Comparison of ENCODE assay signal across 8 cellular contexts in genomic region chr5:56327810-56328209, GRCh38.
DNase-seq lines count a peak whose midpoint lies in the region; ATAC-seq and TF ChIP-seq lines count a peak whose summit lies in the region.

No MANE protein-coding gene starts in this region.

- intact Hi-C loops in adrenal gland (cut with DNase I) = no loop called here
- intact Hi-C loops in right lobe of liver (cut with DNase I) = no loop called here

- TF ChIP-seq CTCF in adrenal gland (IDR thresholded peaks at IDR 0.05) (no peak), right lobe of liver (IDR thresholded peaks at IDR 0.05) (no peak)

- H3K36me3 ChIP-seq in adrenal gland (replicated peaks in 1 of 2) (no peaks in the 10 kb centered on the region), right lobe of liver (no peaks in the 10 kb centered on the region)

- H3K4me1 ChIP-seq in adrenal gland (replicated peaks in 1 of 2) (no peaks in the 10 kb centered on the region), right lobe of liver (no peaks in the 10 kb centered on the region)

- ATAC-seq in GM19463 (IDR thresholded peaks at IDR 0.05; ENCODE audit: unreplicated experiment) = peak; percentile 49
- peak; percentile 83 to 89 for ATAC-seq in activated naive CD4-positive, alpha-beta T cell treated with anti-CD3 and anti-CD28 coated beads, Interleukin-2, amount 50 U/mL, for 72 hours
- ATAC-seq in right lobe of liver = no peak

- H3K4me3 Mint-ChIP-seq in IgD-negative memory B cell = peak overlapping the region in 2 of 4 donors; percentile 50 to 85

- H3K4me3 ChIP-seq in adrenal gland (no peak overlapping the region), right lobe of liver (no peak overlapping the region)

- H3K27ac Mint-ChIP-seq in IgD-negative memory B cell = peak overlapping the region; percentile 68 to 95 (median 87)
- H3K27ac Mint-ChIP-seq in activated naive CD4-positive, alpha-beta T cell treated with anti-CD3 and anti-CD28 coated beads, Interleukin-2, amount 50 U/mL, for 72 hours = peak overlapping the region; percentile 96 to 98

- H3K27ac ChIP-seq in adrenal gland (no peak overlapping the region), right lobe of liver (no peak overlapping the region)

- H3K9me3 Mint-ChIP-seq in IgD-negative memory B cell = no peaks in the 10 kb centered on the region
- peaks cover 3 to 8% of the 10 kb centered on the region in 2 donors for H3K9me3 Mint-ChIP-seq in activated naive CD4-positive, alpha-beta T cell treated with anti-CD3 and anti-CD28 coated beads, Interleukin-2, amount 50 U/mL, for 72 hours

- H3K27me3 Mint-ChIP-seq in IgD-negative memory B cell = no peaks in the 10 kb centered on the region

- DNase-seq in activated naive CD4-positive, alpha-beta T cell treated with anti-CD3 and anti-CD28 coated beads, Interleukin-2, amount 50 U/mL, for 72 hours (ENCODE audit: low spot score in 2 of 2) = peak; percentile 73 to 81
- peak; percentile 49 for DNase-seq in stimulated activated CD8-positive, alpha-beta memory T cell treated with anti-CD3 and anti-CD28 coated beads, Interleukin-4, amount 100 ng/mL, for 24 hours (ENCODE audit: low read depth)
- DNase-seq in adrenal gland (no peak), right lobe of liver (no peak), OCI-M2 (lab: John Stamatoyannopoulos, UW; ENCODE audit: unreplicated experiment) (no peak), NCI-H2227 treated with DMSO at 0.1 percent for 48 hours (lab: John Stamatoyannopoulos, UW) (no peak)

- no peaks in the 10 kb centered on the region for H3K9me3 ChIP-seq in adrenal gland (replicated peaks in 1 of 3)
- no peaks in the 10 kb centered on the region for H3K9me3 ChIP-seq in right lobe of liver

- 75 to 78% (median 77%) methylated on average over 6 of the region's 6 CpGs for WGBS in adrenal gland, 4 donors
- 58% methylated on average over 6 of the region's 6 CpGs for WGBS in right lobe of liver (ENCODE audit: insufficient coverage, low coverage, low lambda C conversion rate, missing lambda C conversion rate)

- H3K27me3 ChIP-seq in adrenal gland (peaks cover 2% of the 10 kb centered on the region), right lobe of liver (no peaks in the 10 kb centered on the region)

- peaks cover 34 to 61% (median 44%) of the 10 kb centered on the region in 3 donors for H3K4me1 Mint-ChIP-seq in IgD-negative memory B cell

- TF ChIP-seq POLR2A in adrenal gland (IDR thresholded peaks at IDR 0.05) = no peak
- TF ChIP-seq POLR2A in right lobe of liver (IDR thresholded peaks at IDR 0.05) = no peak

- H3K36me3 Mint-ChIP-seq in IgD-negative memory B cell = peaks cover 2% of the 10 kb centered on the region
- H3K36me3 Mint-ChIP-seq in activated naive CD4-positive, alpha-beta T cell treated with anti-CD3 and anti-CD28 coated beads, Interleukin-2, amount 50 U/mL, for 72 hours = peaks cover 5 to 13% of the 10 kb centered on the region in 2 donors

Comparison
In these comparisons a context has a peak if more than half of its experiments do, and no peak if none do; other contexts are left out.
1. ATAC-seq: peak in GM19463 (single experiment) and activated naive CD4-positive, alpha-beta T cell treated with anti-CD3 and anti-CD28 coated beads, Interleukin-2, amount 50 U/mL, for 72 hours (2 of 2); none in right lobe of liver (0 of 4).
2. DNase-seq: peak in activated naive CD4-positive, alpha-beta T cell treated with anti-CD3 and anti-CD28 coated beads, Interleukin-2, amount 50 U/mL, for 72 hours (2 of 2) and stimulated activated CD8-positive, alpha-beta memory T cell treated with anti-CD3 and anti-CD28 coated beads, Interleukin-4, amount 100 ng/mL, for 24 hours (single experiment); none in adrenal gland (0 of 7), right lobe of liver (0 of 3), OCI-M2 (single experiment) and NCI-H2227 treated with DMSO at 0.1 percent for 48 hours (single experiment).